Comparison of ENCODE assay signal across 2 cellular contexts in genomic region chr3:8768364-8769087, GRCh38.
A peak's percentile ranks its signal among the peaks of the same experiment; 100 is the strongest.
TF ChIP-seq lines count a peak whose summit lies in the region.

No MANE protein-coding gene starts in this region.

TF ChIP-seq in GM12891, 5 proteins besides CTCF, POLR2A, EP300 and RAD21:
- no peak for TF ChIP-seq PAX5 (IDR thresholded peaks at IDR 0.05; ENCODE audit: insufficient read depth, low read length, severe bottlenecking)
- TF ChIP-seq SPI1 (IDR thresholded peaks at IDR 0.05; ENCODE audit: low read depth, low read length): no peak
- no peak for TF ChIP-seq POU2F2 (IDR thresholded peaks at IDR 0.05; ENCODE audit: low read depth, low read length)
- no peak for TF ChIP-seq TAF1 (IDR thresholded peaks at IDR 0.05; ENCODE audit: low read depth, low read length)
- no peak for TF ChIP-seq POLR2AphosphoS5 (IDR thresholded peaks at IDR 0.05; ENCODE audit: low read depth, low read length)

TF ChIP-seq in H1, 55 proteins besides CTCF, POLR2A, EP300 and RAD21:
- TF ChIP-seq KDM4A (IDR thresholded peaks at IDR 0.05; ENCODE audit: low read depth, low read length, severe bottlenecking): peak; percentile 4
- TF ChIP-seq SUZ12 (IDR thresholded peaks at IDR 0.05; ENCODE audit: low read length): peak; percentile 74
- no peak for TF ChIP-seq HDAC2 (IDR thresholded peaks at IDR 0.05; ENCODE audit: borderline replicate concordance in 1 of 2, low read depth in 2 of 2, low read length in 2 of 2)
- TF ChIP-seq E2F6 (IDR thresholded peaks at IDR 0.05): peak; percentile 94
- peak; percentile 79 for TF ChIP-seq EZH2 (IDR thresholded peaks at IDR 0.05; ENCODE audit: low read depth, low read length, severe bottlenecking)
- TF ChIP-seq POU5F1 (IDR thresholded peaks at IDR 0.05; ENCODE audit: low read depth, low read length): no peak
